2 cellular contexts compared by ENCODE assay signal in genomic region chr10:60606343-60607080, GRCh38.
TF ChIP-seq lines count a peak whose summit lies in the region.

No MANE protein-coding gene starts in this region.

TF ChIP-seq in SK-N-SH, 30 proteins besides CTCF, POLR2A, EP300 and RAD21 (continued from another document):
- TF ChIP-seq REST (IDR thresholded peaks at IDR 0.05; ENCODE audit: low read depth, low read length), result no peak
- TF ChIP-seq USF2 (IDR thresholded peaks at IDR 0.05; ENCODE audit: borderline replicate concordance, low read depth, low read length), result no peak
- no peak for TF ChIP-seq FOSL2 (IDR thresholded peaks at IDR 0.05; ENCODE audit: borderline replicate concordance, low read depth)
- TF ChIP-seq TEAD4 (IDR thresholded peaks at IDR 0.05; ENCODE audit: borderline replicate concordance, insufficient read depth), result no peak
- TF ChIP-seq SIN3A (IDR thresholded peaks at IDR 0.05; ENCODE audit: borderline replicate concordance, low read depth, low read length), result no peak
- TF ChIP-seq RCOR1 (IDR thresholded peaks at IDR 0.05; ENCODE audit: low read length), result no peak
- peak; percentile 33; the same call in 1 of the 2 replicates for TF ChIP-seq PBX3 (IDR thresholded peaks at IDR 0.05)
- no peak for TF ChIP-seq RFX5 (IDR thresholded peaks at IDR 0.05; ENCODE audit: low read length)

TF ChIP-seq in WTC11, 78 proteins besides CTCF, POLR2A, EP300 and RAD21 (continued from another document):
- TF ChIP-seq ZNF281 (CRISPR knock-in tag; IDR thresholded peaks at IDR 0.05), result no peak
